1 cellular context compared by ENCODE assay signal in the genomic region with DNA sequence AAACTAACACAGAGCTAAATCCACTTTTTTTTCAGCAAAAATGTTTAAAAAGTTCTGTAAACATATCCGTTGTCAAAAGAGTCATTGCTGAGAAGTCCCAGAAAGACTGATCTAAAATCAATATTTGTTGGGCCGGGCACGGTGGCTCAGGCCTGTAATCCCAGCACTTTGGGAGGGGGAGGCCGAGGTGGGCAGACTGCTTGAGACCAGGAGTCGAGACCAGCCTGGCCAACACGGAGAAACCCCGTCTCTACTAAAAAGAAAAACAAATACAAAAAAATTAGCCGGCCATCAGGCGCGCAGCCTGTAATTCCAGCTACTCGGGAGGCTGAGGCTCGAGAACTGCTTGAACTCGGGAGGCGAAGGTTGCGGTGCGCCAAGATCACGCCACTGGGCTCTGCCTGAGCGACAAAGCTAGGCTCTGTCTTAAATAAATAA.
TF ChIP-seq lines count a peak whose summit lies in the region.

No MANE protein-coding gene starts in this region.

TF ChIP-seq in WTC11, 78 proteins besides CTCF, POLR2A, EP300 and RAD21 (continued from another document):
- TF ChIP-seq, protein P1, sequence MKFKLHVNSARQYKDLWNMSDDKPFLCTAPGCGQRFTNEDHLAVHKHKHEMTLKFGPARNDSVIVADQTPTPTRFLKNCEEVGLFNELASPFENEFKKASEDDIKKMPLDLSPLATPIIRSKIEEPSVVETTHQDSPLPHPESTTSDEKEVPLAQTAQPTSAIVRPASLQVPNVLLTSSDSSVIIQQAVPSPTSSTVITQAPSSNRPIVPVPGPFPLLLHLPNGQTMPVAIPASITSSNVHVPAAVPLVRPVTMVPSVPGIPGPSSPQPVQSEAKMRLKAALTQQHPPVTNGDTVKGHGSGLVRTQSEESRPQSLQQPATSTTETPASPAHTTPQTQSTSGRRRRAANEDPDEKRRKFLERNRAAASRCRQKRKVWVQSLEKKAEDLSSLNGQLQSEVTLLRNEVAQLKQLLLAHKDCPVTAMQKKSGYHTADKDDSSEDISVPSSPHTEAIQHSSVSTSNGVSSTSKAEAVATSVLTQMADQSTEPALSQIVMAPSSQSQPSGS (CRISPR knock-in tag; IDR thresholded peaks at IDR 0.05; ENCODE audit: borderline replicate concordance, low read depth) = no peak
- TF ChIP-seq, protein P2, sequence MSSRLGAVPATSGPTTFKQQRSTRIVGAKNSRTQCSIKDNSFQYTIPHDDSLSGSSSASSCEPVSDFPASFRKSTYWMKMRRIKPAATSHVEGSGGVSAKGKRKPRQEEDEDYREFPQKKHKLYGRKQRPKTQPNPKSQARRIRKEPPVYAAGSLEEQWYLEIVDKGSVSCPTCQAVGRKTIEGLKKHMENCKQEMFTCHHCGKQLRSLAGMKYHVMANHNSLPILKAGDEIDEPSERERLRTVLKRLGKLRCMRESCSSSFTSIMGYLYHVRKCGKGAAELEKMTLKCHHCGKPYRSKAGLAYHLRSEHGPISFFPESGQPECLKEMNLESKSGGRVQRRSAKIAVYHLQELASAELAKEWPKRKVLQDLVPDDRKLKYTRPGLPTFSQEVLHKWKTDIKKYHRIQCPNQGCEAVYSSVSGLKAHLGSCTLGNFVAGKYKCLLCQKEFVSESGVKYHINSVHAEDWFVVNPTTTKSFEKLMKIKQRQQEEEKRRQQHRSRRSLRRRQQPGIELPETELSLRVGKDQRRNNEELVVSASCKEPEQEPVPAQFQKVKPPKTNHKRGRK (CRISPR knock-in tag; IDR thresholded peaks at IDR 0.05; ENCODE audit: borderline replicate concordance) = no peak
- TF ChIP-seq ZNF263 (CRISPR knock-in tag; IDR thresholded peaks at IDR 0.05; ENCODE audit: low read depth) (no peak), SOX15 (CRISPR knock-in tag; IDR thresholded peaks at IDR 0.05) (no peak), GABPB1 (CRISPR knock-in tag; IDR thresholded peaks at IDR 0.05) (no peak), ZNF317 (CRISPR knock-in tag; IDR thresholded peaks at IDR 0.05; ENCODE audit: borderline replicate concordance, low read depth) (no peak), ZNF219 (CRISPR knock-in tag; IDR thresholded peaks at IDR 0.05; ENCODE audit: borderline replicate concordance) (no peak), SMAD4 (CRISPR knock-in tag; IDR thresholded peaks at IDR 0.05) (no peak), NR2C2 (CRISPR knock-in tag; IDR thresholded peaks at IDR 0.05) (no peak), ZNF396 (CRISPR knock-in tag; IDR thresholded peaks at IDR 0.05; ENCODE audit: borderline replicate concordance) (no peak)
- TF ChIP-seq, protein P3, sequence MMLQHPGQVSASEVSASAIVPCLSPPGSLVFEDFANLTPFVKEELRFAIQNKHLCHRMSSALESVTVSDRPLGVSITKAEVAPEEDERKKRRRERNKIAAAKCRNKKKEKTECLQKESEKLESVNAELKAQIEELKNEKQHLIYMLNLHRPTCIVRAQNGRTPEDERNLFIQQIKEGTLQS (CRISPR knock-in tag; conservative IDR thresholded peaks at IDR 0.05) = no peak
- TF ChIP-seq, protein P4, sequence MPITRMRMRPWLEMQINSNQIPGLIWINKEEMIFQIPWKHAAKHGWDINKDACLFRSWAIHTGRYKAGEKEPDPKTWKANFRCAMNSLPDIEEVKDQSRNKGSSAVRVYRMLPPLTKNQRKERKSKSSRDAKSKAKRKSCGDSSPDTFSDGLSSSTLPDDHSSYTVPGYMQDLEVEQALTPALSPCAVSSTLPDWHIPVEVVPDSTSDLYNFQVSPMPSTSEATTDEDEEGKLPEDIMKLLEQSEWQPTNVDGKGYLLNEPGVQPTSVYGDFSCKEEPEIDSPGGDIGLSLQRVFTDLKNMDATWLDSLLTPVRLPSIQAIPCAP (CRISPR knock-in tag; IDR thresholded peaks at IDR 0.05) = no peak
- TF ChIP-seq, protein P5, sequence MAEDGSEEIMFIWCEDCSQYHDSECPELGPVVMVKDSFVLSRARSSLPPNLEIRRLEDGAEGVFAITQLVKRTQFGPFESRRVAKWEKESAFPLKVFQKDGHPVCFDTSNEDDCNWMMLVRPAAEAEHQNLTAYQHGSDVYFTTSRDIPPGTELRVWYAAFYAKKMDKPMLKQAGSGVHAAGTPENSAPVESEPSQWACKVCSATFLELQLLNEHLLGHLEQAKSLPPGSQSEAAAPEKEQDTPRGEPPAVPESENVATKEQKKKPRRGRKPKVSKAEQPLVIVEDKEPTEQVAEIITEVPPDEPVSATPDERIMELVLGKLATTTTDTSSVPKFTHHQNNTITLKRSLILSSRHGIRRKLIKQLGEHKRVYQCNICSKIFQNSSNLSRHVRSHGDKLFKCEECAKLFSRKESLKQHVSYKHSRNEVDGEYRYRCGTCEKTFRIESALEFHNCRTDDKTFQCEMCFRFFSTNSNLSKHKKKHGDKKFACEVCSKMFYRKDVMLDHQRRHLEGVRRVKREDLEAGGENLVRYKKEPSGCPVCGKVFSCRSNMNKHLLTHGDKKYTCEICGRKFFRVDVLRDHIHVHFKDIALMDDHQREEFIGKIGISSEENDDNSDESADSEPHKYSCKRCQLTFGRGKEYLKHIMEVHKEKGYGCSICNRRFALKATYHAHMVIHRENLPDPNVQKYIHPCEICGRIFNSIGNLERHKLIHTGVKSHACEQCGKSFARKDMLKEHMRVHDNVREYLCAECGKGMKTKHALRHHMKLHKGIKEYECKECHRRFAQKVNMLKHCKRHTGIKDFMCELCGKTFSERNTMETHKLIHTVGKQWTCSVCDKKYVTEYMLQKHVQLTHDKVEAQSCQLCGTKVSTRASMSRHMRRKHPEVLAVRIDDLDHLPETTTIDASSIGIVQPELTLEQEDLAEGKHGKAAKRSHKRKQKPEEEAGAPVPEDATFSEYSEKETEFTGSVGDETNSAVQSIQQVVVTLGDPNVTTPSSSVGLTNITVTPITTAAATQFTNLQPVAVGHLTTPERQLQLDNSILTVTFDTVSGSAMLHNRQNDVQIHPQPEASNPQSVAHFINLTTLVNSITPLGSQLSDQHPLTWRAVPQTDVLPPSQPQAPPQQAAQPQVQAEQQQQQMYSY (CRISPR knock-in tag; IDR thresholded peaks at IDR 0.05) = no peak
- TF ChIP-seq, protein P6, sequence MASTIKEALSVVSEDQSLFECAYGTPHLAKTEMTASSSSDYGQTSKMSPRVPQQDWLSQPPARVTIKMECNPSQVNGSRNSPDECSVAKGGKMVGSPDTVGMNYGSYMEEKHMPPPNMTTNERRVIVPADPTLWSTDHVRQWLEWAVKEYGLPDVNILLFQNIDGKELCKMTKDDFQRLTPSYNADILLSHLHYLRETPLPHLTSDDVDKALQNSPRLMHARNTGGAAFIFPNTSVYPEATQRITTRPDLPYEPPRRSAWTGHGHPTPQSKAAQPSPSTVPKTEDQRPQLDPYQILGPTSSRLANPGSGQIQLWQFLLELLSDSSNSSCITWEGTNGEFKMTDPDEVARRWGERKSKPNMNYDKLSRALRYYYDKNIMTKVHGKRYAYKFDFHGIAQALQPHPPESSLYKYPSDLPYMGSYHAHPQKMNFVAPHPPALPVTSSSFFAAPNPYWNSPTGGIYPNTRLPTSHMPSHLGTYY (CRISPR knock-in tag; IDR thresholded peaks at IDR 0.05) = no peak
- TF ChIP-seq, protein P7, sequence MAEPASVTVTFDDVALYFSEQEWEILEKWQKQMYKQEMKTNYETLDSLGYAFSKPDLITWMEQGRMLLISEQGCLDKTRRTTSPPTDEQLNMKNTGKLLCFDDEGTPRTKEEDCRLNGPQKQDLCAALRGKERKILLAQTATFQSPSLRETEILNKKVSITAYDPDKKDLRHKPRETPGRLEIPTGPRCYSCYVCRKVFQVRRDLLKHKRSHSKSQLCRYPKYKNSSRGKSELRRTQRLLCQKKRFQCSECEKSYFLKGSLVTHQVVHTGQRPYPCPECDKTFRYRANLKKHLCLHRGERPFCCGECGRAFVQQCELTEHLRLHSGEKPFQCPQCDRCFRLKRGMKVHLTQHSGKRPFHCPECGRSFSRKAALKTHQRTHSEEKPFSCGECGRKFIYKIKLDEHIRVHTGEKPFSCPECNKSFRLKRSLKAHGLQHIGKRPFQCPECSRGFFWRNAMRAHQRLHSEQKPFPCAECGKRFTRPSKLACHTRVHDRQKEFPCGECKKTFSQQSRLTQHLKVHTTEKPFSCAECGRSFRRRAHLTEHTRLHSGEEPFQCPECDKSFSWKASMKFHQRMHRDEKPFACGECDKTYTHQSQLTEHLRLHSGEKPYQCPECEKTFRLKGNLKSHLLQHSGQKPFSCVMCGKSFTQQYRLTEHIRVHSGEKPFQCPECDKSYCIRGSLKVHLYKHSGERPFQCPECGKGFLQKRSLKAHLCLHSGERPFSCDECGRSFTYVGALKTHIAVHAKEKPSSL (CRISPR knock-in tag; conservative IDR thresholded peaks at IDR 0.05) = no peak
- TF ChIP-seq, protein P8, sequence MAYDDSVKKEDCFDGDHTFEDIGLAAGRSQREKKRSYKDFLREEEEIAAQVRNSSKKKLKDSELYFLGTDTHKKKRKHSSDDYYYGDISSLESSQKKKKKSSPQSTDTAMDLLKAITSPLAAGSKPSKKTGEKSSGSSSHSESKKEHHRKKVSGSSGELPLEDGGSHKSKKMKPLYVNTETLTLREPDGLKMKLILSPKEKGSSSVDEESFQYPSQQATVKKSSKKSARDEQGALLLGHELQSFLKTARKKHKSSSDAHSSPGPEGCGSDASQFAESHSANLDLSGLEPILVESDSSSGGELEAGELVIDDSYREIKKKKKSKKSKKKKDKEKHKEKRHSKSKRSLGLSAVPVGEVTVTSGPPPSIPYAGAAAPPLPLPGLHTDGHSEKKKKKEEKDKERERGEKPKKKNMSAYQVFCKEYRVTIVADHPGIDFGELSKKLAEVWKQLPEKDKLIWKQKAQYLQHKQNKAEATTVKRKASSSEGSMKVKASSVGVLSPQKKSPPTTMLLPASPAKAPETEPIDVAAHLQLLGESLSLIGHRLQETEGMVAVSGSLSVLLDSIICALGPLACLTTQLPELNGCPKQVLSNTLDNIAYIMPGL (CRISPR knock-in tag; IDR thresholded peaks at IDR 0.05) = no peak
TF ChIP-seq in WTC11: peak in this region for 0.
